Comparison of ENCODE assay signal across 15 cellular contexts in genomic region chr1:194159941-194160340, GRCh38.
A peak's percentile ranks its signal among the peaks of the same experiment; 100 is the strongest.
DNase-seq lines count a peak whose midpoint lies in the region; ATAC-seq and TF ChIP-seq lines count a peak whose summit lies in the region.
"Had no signal": no experiment of that assay in that cellular context is flagged by ENCODE, and none has a peak within 500 bp of the region (broad histone marks: within the 10 kb centered on the region; RNA-seq: fewer than 3 reads in every experiment).

No MANE protein-coding gene starts in this region.

- no peak for ATAC-seq in Panc1

- no peak overlapping the region for H3K4me3 ChIP-seq in BE2C (ENCODE audit: low read depth, low read length)
- no peak overlapping the region for H3K4me3 ChIP-seq in Panc1 (ENCODE audit: low read depth in 2 of 2, low read length in 2 of 2)
- H3K4me3 ChIP-seq in epithelial cell of proximal tubule (ENCODE audit: low read depth, low read length), result no peak overlapping the region
- H3K4me3 ChIP-seq: BLaER1, vagina had no signal

- CTCF ChIA-PET in HEK293T (lab: Yijun Ruan, JAX), result no interaction called here
- CTCF ChIA-PET in Panc1 (lab: Charles Lee), result no interaction called here

- H3K27ac ChIP-seq in Panc1 (ENCODE audit: low read length), result no peak overlapping the region
- H3K27ac ChIP-seq: BLaER1, HL-60, vagina had no signal

- peak; percentile 46; the same call in 1 of the 2 replicates for TF ChIP-seq CTCF in BE2C (IDR thresholded peaks at IDR 0.05; ENCODE audit: low read depth, low read length)
- TF ChIP-seq CTCF in Panc1 (IDR thresholded peaks at IDR 0.05), result peak; percentile 6; the same call in 1 of the 2 replicates
- peak; percentile 36 for TF ChIP-seq CTCF in epithelial cell of proximal tubule (conservative IDR thresholded peaks at IDR 0.05; ENCODE audit: low read depth, low read length)

- in situ Hi-C loops in Panc1 (cut with HindIII; ENCODE audit: low pct_unique_long_range_greater_than_20kb, low sequenced_read_pairs), result no loop called here

- POLR2A ChIA-PET in HEK293T (lab: Yijun Ruan, JAX), result no interaction called here
- POLR2A ChIA-PET in Panc1 (lab: Charles Lee), result no interaction called here

- intact Hi-C loops in Panc1 (cut with micrococcal nuclease; ENCODE audit: unreplicated experiment), result no loop called here

- DNase-seq in BE2C (no peak), HEK293T (ENCODE audit: extremely low spot score) (peak; percentile 10), Panc1 (ENCODE audit: low read depth, low spot score) (no peak), epithelial cell of proximal tubule (ENCODE audit: low read depth) (no peak), kidney tubule cell (ENCODE audit: low spot score) (no peak), AG20443 (ENCODE audit: low spot score) (no peak), DMS114 treated with DMSO at 0.1 percent for 48 hours (lab: John Stamatoyannopoulos, UW; ENCODE audit: unreplicated experiment) (no peak), NCI-H510A treated with DMSO at 0.1 percent for 48 hours (lab: John Stamatoyannopoulos, UW) (no peak)
- DNase-seq: activated B cell treated with CpG ODN at 0.5 μM for 24 hours, activated gamma-delta T cell treated with Interleukin-2 at 50 U/mL for 16 hours, aorta, dermis blood vessel endothelial cell had no signal

- no TSS peak for BruUV-seq in Panc1 (replicated peaks; lab: Mats Ljungman, UMichigan)

- H3K36me3 ChIP-seq in BE2C (no peaks in the 10 kb centered on the region), Panc1 (ENCODE audit: control insufficient read depth, insufficient read depth, low read length) (no peaks in the 10 kb centered on the region)
- H3K36me3 ChIP-seq: BLaER1, vagina had no signal

- H3K27me3 ChIP-seq in BE2C, result no peaks in the 10 kb centered on the region
- H3K27me3 ChIP-seq in Panc1 (ENCODE audit: control insufficient read depth, insufficient read depth, low read length), result no peaks in the 10 kb centered on the region
- H3K27me3 ChIP-seq: BLaER1, vagina had no signal

- H3K4me1 ChIP-seq in BE2C (peaks cover 3% of the 10 kb centered on the region; the same call in 1 of the 2 replicates), Panc1 (ENCODE audit: control insufficient read depth, insufficient read depth, low read length) (no peaks in the 10 kb centered on the region)
- H3K4me1 ChIP-seq: BLaER1, vagina had no signal

- H3K9me3 ChIP-seq in BE2C (no peaks in the 10 kb centered on the region), Panc1 (ENCODE audit: control insufficient read depth, insufficient read depth, low read depth, low read length) (peaks cover 2% of the 10 kb centered on the region; the same call in 1 of the 2 replicates)
- H3K9me3 ChIP-seq: vagina had no signal

TF ChIP-seq in HEK293T, 16 proteins besides CTCF, POLR2A, EP300 and RAD21:
- no peak for TF ChIP-seq LEF1 (IDR thresholded peaks at IDR 0.05; ENCODE audit: borderline replicate concordance)
- no peak for TF ChIP-seq FOXA1 (IDR thresholded peaks at IDR 0.05)
- TF ChIP-seq SUZ12 (IDR thresholded peaks at IDR 0.05), result no peak
- no peak for TF ChIP-seq ZNF384 (IDR thresholded peaks at IDR 0.05)
- no peak for TF ChIP-seq BHLHE40 (IDR thresholded peaks at IDR 0.05; ENCODE audit: borderline replicate concordance)
- no peak for TF ChIP-seq FOXM1 (IDR thresholded peaks at IDR 0.05; ENCODE audit: borderline replicate concordance)
- no peak for TF ChIP-seq L3MBTL2 (conservative IDR thresholded peaks at IDR 0.05)
